In the genomic region with DNA sequence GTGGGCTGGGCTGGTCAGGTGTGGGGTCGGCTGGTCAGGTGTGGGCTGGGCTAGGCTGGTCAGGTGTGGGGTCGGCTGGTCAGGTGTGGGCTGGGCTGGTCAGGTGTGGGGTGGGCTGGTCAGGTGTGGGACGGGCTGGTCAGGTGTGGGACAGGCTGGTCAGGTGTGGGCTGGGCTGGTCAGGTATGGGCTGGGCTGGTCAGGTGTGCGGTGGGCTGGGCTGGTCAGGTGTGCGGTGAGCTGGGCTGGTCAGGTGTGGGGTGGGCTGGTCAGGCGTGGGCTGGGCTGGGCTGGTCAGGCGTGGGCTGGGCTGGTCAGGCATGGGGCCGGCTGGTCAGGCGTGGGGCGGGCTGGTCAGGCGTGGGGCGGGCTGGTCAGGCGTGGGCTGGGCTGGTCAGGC, we compare ENCODE assay signal across 17 cellular contexts. TPM values are rescaled to one million over a fixed set of nuclear protein-coding genes. Genes with fewer than 3 reads are reported as not detected.
A peak's percentile ranks its signal among the peaks of the same experiment; 100 is the strongest.
DNase-seq lines count a peak whose midpoint lies in the region; ATAC-seq and TF ChIP-seq lines count a peak whose summit lies in the region.
"Had no signal": no experiment of that assay in that cellular context is flagged by ENCODE, and none has a peak within 500 bp of the region (broad histone marks: within the 10 kb centered on the region; RNA-seq: fewer than 3 reads in every experiment).

No MANE protein-coding gene starts in this region.

- H3K4me3 ChIP-seq in BE2C (ENCODE audit: low read depth, low read length) (no peak overlapping the region), osteoblast (ENCODE audit: insufficient read depth, low read length) (no peak overlapping the region)
- H3K4me3 ChIP-seq in CD4-positive, CD25-positive, alpha-beta regulatory T cell (ENCODE audit: low read depth, low read length), result no peak overlapping the region
- H3K4me3 ChIP-seq: HAP-1 had no signal

- H3K4me1 ChIP-seq in BE2C, result peaks cover 15% of the 10 kb centered on the region
- peaks cover 10% of the 10 kb centered on the region for H3K4me1 ChIP-seq in CD4-positive, CD25-positive, alpha-beta regulatory T cell (ENCODE audit: control insufficient read depth, insufficient read depth, low read length, poor library complexity, severe bottlenecking)
- H3K4me1 ChIP-seq in osteoblast (ENCODE audit: insufficient read depth, low read length), result no peaks in the 10 kb centered on the region
- H3K4me1 ChIP-seq: Caco-2, HAP-1 had no signal

- H3K36me3 ChIP-seq in BE2C, result no peaks in the 10 kb centered on the region
- H3K36me3 ChIP-seq in CD4-positive, CD25-positive, alpha-beta regulatory T cell (ENCODE audit: control insufficient read depth, insufficient read depth, low read length), result no peaks in the 10 kb centered on the region
- H3K36me3 ChIP-seq in osteoblast (ENCODE audit: insufficient read depth, low read length), result no peaks in the 10 kb centered on the region
- H3K36me3 ChIP-seq: HAP-1 had no signal

- no peak overlapping the region for H3K4me3 Mint-ChIP-seq in CD4-positive, CD25-positive, alpha-beta regulatory T cell

- TF ChIP-seq CTCF in BE2C (IDR thresholded peaks at IDR 0.05; ENCODE audit: low read depth, low read length), result no peak
- no peak for TF ChIP-seq CTCF in osteoblast (IDR thresholded peaks at IDR 0.05; ENCODE audit: extremely low read depth, low read depth, low read length)

- H3K9me3 ChIP-seq in BE2C (no peaks in the 10 kb centered on the region), osteoblast (ENCODE audit: low read depth, low read length) (no peaks in the 10 kb centered on the region)
- H3K9me3 ChIP-seq in CD4-positive, CD25-positive, alpha-beta regulatory T cell (ENCODE audit: control insufficient read depth in 2 of 2, low read length in 2 of 2), result no peaks in the 10 kb centered on the region
- H3K9me3 ChIP-seq: Caco-2, HAP-1 had no signal

- H3K27ac Mint-ChIP-seq in CD4-positive, CD25-positive, alpha-beta regulatory T cell, result no peak overlapping the region

- no peaks in the 10 kb centered on the region for H3K27me3 ChIP-seq in BE2C
- H3K27me3 ChIP-seq in CD4-positive, CD25-positive, alpha-beta regulatory T cell (ENCODE audit: control insufficient read depth, insufficient read depth, low read length), result no peaks in the 10 kb centered on the region
- H3K27me3 ChIP-seq in osteoblast (ENCODE audit: insufficient read depth, low read length), result peaks cover 5% of the 10 kb centered on the region

- H3K4me2 ChIP-seq in osteoblast (ENCODE audit: insufficient read depth, low read length), result no peak overlapping the region

- peaks cover 0 to 2% (median 0%) of the 10 kb centered on the region in 7 donors for H3K9me3 Mint-ChIP-seq in CD4-positive, CD25-positive, alpha-beta regulatory T cell
- H3K9me3 Mint-ChIP-seq: CD8-positive, alpha-beta memory T cell had no signal

- no peak for ATAC-seq in CD4-positive, CD25-positive, alpha-beta regulatory T cell (ENCODE audit: low read depth in 2 of 2)
- ATAC-seq in HG03097 (IDR thresholded peaks at IDR 0.05; ENCODE audit: low FRiP score, unreplicated experiment), result no peak

- no peaks in the 10 kb centered on the region for H3K79me2 ChIP-seq in osteoblast (ENCODE audit: insufficient read depth, low read length)

- peak overlapping the region; percentile 78 for H3K27ac ChIP-seq in CD4-positive, CD25-positive, alpha-beta regulatory T cell (ENCODE audit: insufficient read depth, low read length, poor library complexity, severe bottlenecking)
- no peak overlapping the region for H3K27ac ChIP-seq in osteoblast (ENCODE audit: low read depth, low read length)
- H3K27ac ChIP-seq: C4-2B had no signal

- H3K4me1 Mint-ChIP-seq in CD4-positive, CD25-positive, alpha-beta regulatory T cell, result peaks cover 4 to 19% (median 10%) of the 10 kb centered on the region in 4 donors

- no peaks in the 10 kb centered on the region for H3K36me3 Mint-ChIP-seq in CD4-positive, CD25-positive, alpha-beta regulatory T cell
- H3K36me3 Mint-ChIP-seq: CD8-positive, alpha-beta memory T cell had no signal

- DNase-seq in BE2C (peak; percentile 13), ecto neural progenitor cell (ENCODE audit: low spot score) (peak; percentile 43), osteoblast (ENCODE audit: insufficient read length, low spot score, missing footprints) (peak; percentile 38), hepatic stellate cell (ENCODE audit: low spot score) (no peak)
- no peak for DNase-seq in CD4-positive, CD25-positive, alpha-beta regulatory T cell
- no peak for DNase-seq in activated naive CD4-positive, alpha-beta T cell (lab: John Stamatoyannopoulos, UW)
- DNase-seq: 8988T; AML-193; Caco-2; CD8-positive, alpha-beta memory T cell; DND-41; GDM1 had no signal

- no peak overlapping the region for H2AFZ ChIP-seq in osteoblast (ENCODE audit: low read length)

- no peaks in the 10 kb centered on the region for H4K20me1 ChIP-seq in osteoblast (ENCODE audit: insufficient read depth, low read length)

- no peaks in the 10 kb centered on the region for H3K27me3 Mint-ChIP-seq in CD4-positive, CD25-positive, alpha-beta regulatory T cell
- H3K27me3 Mint-ChIP-seq: CD8-positive, alpha-beta memory T cell; IgD-negative memory B cell had no signal

RNA-seq across cellular contexts. Expression of a gene that starts 6.3 kb away (rescaled TPM):
- polyA plus RNA-seq in BE2C (2012; ENCODE audit: insufficient read depth, insufficient read length, low read depth), result 31.5 TPM
- total RNA-seq in CD4-positive, CD25-positive, alpha-beta regulatory T cell, result 0.96 TPM
- under 1 TPM; 0.21 to 0.37 (median 0.29) TPM for polyA plus RNA-seq in CD4-positive, CD25-positive, alpha-beta regulatory T cell
- total RNA-seq in osteoblast, result 2.1 and 2.5 TPM in 2 replicates
- polyA plus RNA-seq: IgD-negative memory B cell had no signal

RNA-seq across cellular contexts. Expression of a gene that starts 9.1 kb away (rescaled TPM):
- 41.5 TPM for polyA plus RNA-seq in BE2C (2012; ENCODE audit: insufficient read depth, insufficient read length, low read depth)
- 58.2 TPM for total RNA-seq in CD4-positive, CD25-positive, alpha-beta regulatory T cell
- polyA plus RNA-seq in CD4-positive, CD25-positive, alpha-beta regulatory T cell, result 10 to 100 TPM; 15.9 to 20.6 (median 19.0) TPM
- 74.0 and 80.7 TPM in 2 replicates for total RNA-seq in osteoblast

RNA-seq across cellular contexts. Expression of a gene that starts 25.7 kb away (rescaled TPM):
- polyA plus RNA-seq in BE2C (2012; ENCODE audit: insufficient read depth, insufficient read length, low read depth), result 0.66 TPM
- 4.1 TPM for total RNA-seq in CD4-positive, CD25-positive, alpha-beta regulatory T cell
- under 1 TPM in 2 of 4 donors, not detected in 2; 0.18 to 0.21 TPM for polyA plus RNA-seq in CD4-positive, CD25-positive, alpha-beta regulatory T cell
- 0.59 and 1.1 TPM in 2 replicates for total RNA-seq in osteoblast
- total RNA-seq: HT1080 had no signal

RNA-seq across cellular contexts. Expression of a gene that starts 31.6 kb away (rescaled TPM):
- 249 TPM for polyA plus RNA-seq in BE2C (2012; ENCODE audit: insufficient read depth, insufficient read length, low read depth)
- total RNA-seq in CD4-positive, CD25-positive, alpha-beta regulatory T cell, result 104 TPM
- polyA plus RNA-seq in CD4-positive, CD25-positive, alpha-beta regulatory T cell, result 100 to 1,000 TPM; 185 to 279 (median 217) TPM
- 67.2 and 73.1 TPM in 2 replicates for total RNA-seq in osteoblast

RNA-seq across cellular contexts. Expression of a gene that starts 52.6 kb away (rescaled TPM):
- polyA plus RNA-seq in BE2C (2012; ENCODE audit: insufficient read depth, insufficient read length, low read depth), result 163 TPM
- 47.2 TPM for total RNA-seq in CD4-positive, CD25-positive, alpha-beta regulatory T cell
- polyA plus RNA-seq in CD4-positive, CD25-positive, alpha-beta regulatory T cell, result 10 to 100 TPM in 1 of 4 donors, 1 to 10 TPM in 3; 9.3 to 11.3 (median 9.7) TPM
- total RNA-seq in osteoblast, result 5.3 and 5.8 TPM in 2 replicates

Comparison
In these comparisons a context has a peak if more than half of its experiments do, and no peak if none do; other contexts are left out.
1. DNase-seq: peak in BE2C (single experiment), ecto neural progenitor cell (single experiment) and osteoblast (single experiment); none in CD4-positive, CD25-positive, alpha-beta regulatory T cell (0 of 3), hepatic stellate cell (single experiment) and activated naive CD4-positive, alpha-beta T cell (0 of 4).